Comparison of ENCODE assay signal across 1 cellular context in genomic region chr16:69435977-69436729, GRCh38.
TF ChIP-seq lines count a peak whose summit lies in the region.

No MANE protein-coding gene starts in this region.

TF ChIP-seq in K562, 482 proteins besides CTCF, POLR2A, EP300 and RAD21:
- peak; percentile 55; the same call in 1 of the 2 replicates for TF ChIP-seq SPI1 (IDR thresholded peaks at IDR 0.05; ENCODE audit: borderline replicate concordance, low read depth, low read length)
- TF ChIP-seq ZNF232 (CRISPR knock-in tag; IDR thresholded peaks at IDR 0.05): no peak
- TF ChIP-seq ATF7 (IDR thresholded peaks at IDR 0.05): peak; percentile 16; the same call in 1 of the 2 replicates
